Comparison of ENCODE assay signal across 1 cellular context in the genomic region with DNA sequence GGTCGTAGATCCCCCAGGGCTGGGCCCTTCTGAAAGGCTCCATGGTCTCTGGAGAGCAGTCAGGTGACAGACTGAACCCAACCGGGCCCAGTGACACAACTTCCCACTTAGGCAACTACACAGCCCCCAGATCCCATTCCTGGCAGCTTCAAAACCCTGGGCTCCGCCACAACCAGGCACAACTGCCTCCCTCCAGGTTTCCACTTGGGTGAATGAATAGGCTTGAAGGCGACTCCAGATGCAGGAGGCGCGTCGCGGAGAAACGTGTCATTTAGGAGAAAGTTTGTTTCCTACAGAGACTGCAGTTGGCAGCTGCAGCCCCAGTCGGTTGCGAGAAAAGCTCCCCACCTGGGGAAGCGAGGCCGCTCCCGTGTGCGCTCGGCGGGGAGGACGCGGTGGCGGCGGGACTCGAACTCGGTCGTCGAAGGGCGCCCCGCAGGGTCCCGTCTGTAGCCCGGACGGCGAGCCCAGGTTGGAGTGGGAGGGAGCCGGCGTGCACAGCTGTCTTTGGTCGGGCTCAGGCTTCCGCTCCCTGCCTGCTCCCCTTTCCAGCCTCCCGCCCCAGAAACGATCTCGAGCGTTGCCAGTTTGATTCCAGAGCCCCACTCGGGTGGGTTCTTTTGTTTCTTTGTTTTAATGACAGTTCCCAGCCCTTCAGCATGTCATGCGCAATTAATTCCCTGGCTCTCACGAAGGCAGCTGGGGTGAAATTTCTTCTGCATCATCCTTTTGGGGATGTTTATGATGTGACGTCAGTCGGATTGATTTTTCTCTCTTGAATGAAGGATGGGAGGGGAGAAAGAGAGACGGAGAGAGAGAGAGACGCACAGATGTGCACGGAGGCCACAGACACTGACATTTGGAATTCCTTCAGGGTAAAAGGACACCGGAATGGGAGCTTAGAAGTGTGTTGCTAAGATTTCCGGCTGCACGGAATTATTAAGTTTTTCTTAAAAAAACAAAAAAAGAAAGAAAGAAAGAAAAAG.
TF ChIP-seq lines count a peak whose summit lies in the region.

No MANE protein-coding gene starts in this region.

TF ChIP-seq in HepG2, 621 proteins besides CTCF, POLR2A, EP300 and RAD21 (continued from another document):
- TF ChIP-seq, protein P1, sequence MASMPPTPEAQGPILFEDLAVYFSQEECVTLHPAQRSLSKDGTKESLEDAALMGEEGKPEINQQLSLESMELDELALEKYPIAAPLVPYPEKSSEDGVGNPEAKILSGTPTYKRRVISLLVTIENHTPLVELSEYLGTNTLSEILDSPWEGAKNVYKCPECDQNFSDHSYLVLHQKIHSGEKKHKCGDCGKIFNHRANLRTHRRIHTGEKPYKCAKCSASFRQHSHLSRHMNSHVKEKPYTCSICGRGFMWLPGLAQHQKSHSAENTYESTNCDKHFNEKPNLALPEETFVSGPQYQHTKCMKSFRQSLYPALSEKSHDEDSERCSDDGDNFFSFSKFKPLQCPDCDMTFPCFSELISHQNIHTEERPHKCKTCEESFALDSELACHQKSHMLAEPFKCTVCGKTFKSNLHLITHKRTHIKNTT (CRISPR knock-in tag; IDR thresholded peaks at IDR 0.05), result no peak
- TF ChIP-seq NFE2L1 (CRISPR knock-in tag; IDR thresholded peaks at IDR 0.05; ENCODE audit: borderline replicate concordance), result no peak
